8 cellular contexts compared by ENCODE assay signal in the genomic region with DNA sequence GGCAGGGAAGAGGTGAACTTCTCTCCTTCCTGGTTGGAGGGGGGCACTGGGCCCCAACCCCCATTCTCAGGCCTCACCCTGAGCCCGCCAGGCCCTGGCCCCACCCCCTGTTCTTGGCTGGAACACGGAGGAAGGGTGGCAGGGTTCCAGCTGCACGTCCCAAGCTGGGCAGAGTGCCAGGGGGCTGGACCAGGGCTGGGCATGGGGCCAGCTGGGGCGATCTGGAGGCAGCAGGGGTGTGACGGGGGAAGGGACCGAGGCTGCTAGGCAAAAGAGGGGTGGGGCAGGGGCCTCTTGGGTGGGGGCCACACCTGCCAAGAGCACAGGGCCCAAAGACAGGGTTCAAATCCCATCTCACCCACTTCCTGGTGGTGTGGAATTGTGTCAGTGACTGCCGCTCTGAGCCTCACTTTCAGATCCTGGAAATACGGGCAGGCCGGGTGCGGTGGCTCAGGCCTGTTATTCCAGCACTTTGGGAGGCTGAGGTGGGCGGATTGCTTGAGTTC. TPM values are rescaled to one million over a fixed set of nuclear protein-coding genes. Genes with fewer than 3 reads are reported as not detected.
A peak's percentile ranks its signal among the peaks of the same experiment; 100 is the strongest.
DNase-seq lines count a peak whose midpoint lies in the region; ATAC-seq, FAIRE-seq and TF ChIP-seq lines count a peak whose summit lies in the region.

No MANE protein-coding gene starts in this region.

- intact Hi-C loops in breast epithelium (cut with DNase I; ENCODE audit: low total_unique reads): no loop called here

- peak overlapping the region; percentile 48 to 61 (median 55) for H3K4me3 ChIP-seq in breast epithelium
- H3K4me3 ChIP-seq in keratinocyte (ENCODE audit: control insufficient read depth in 2 of 3, extremely low read depth in 1 of 3, insufficient read depth in 2 of 3, low read depth in 1 of 3, low read length in 3 of 3): no peak overlapping the region
- H3K4me3 ChIP-seq in subcutaneous abdominal adipose tissue (ENCODE audit: low read depth in 1 of 5, low read length in 5 of 5): peak overlapping the region; percentile 61 to 82 (median 70)

- H3K4me1 ChIP-seq in breast epithelium (peaks cover 7 to 36% of the 10 kb centered on the region in 2 donors), keratinocyte (ENCODE audit: control insufficient read depth, extremely low read depth, insufficient read depth, low read length) (peaks cover 8% of the 10 kb centered on the region), subcutaneous abdominal adipose tissue (ENCODE audit: control insufficient read depth in 5 of 5, insufficient read depth in 5 of 5, low read length in 5 of 5) (peaks cover 6 to 46% (median 44%) of the 10 kb centered on the region in 5 donors)

- H3K36me3 ChIP-seq in breast epithelium (no peaks in the 10 kb centered on the region), keratinocyte (ENCODE audit: control insufficient read depth in 2 of 2, extremely low read depth in 1 of 2, insufficient read depth in 2 of 2, low read length in 2 of 2) (no peaks in the 10 kb centered on the region), subcutaneous abdominal adipose tissue (ENCODE audit: control insufficient read depth in 5 of 5, insufficient read depth in 5 of 5, low read length in 5 of 5) (peaks cover 0 to 5% (median 0%) of the 10 kb centered on the region in 5 donors)

- H3K79me2 ChIP-seq in keratinocyte (ENCODE audit: control insufficient read depth, insufficient read depth, low read length): no peaks in the 10 kb centered on the region

- peak; percentile 77 for FAIRE-seq in keratinocyte (lab: Jason Lieb, UNC)

- H2AFZ ChIP-seq in keratinocyte (ENCODE audit: control insufficient read depth, low read length): no peak overlapping the region

- no peak overlapping the region for H3K9ac ChIP-seq in keratinocyte (ENCODE audit: control insufficient read depth, extremely low read depth, insufficient read depth, low read length)
- H3K9ac ChIP-seq in subcutaneous abdominal adipose tissue (ENCODE audit: low read length in 5 of 5): peak overlapping the region in 2 of 5 donors; percentile 30 to 76

- ATAC-seq in GM21367 (IDR thresholded peaks at IDR 0.05; ENCODE audit: unreplicated experiment): no peak
- ATAC-seq in GM18502 (IDR thresholded peaks at IDR 0.05; ENCODE audit: poor library complexity, unreplicated experiment): no peak
- ATAC-seq in GM21381 (IDR thresholded peaks at IDR 0.05; ENCODE audit: unreplicated experiment): no peak

- H3K27me3 ChIP-seq in breast epithelium (no peaks in the 10 kb centered on the region), keratinocyte (ENCODE audit: control insufficient read depth, extremely low read depth, insufficient read depth, low read length) (peaks cover 19% of the 10 kb centered on the region), subcutaneous abdominal adipose tissue (ENCODE audit: control insufficient read depth in 5 of 5, insufficient read depth in 4 of 5, low read length in 5 of 5) (peaks cover 0 to 7% (median 5%) of the 10 kb centered on the region in 5 donors)

- H3K9me3 ChIP-seq in breast epithelium (no peaks in the 10 kb centered on the region), keratinocyte (ENCODE audit: control insufficient read depth, low read depth, low read length) (no peaks in the 10 kb centered on the region), subcutaneous abdominal adipose tissue (ENCODE audit: control insufficient read depth in 5 of 5, low read length in 5 of 5) (peaks cover 0 to 4% (median 0%) of the 10 kb centered on the region in 5 donors)

- peak; percentile 88 for DNase-seq in GM03348 (ENCODE audit: low spot score)
- DNase-seq in NCI-H226: peak; percentile 68
- peak; percentile 91 to 99 for DNase-seq in breast epithelium (ENCODE audit: low spot score in 2 of 2)
- peak; percentile 25 for DNase-seq in keratinocyte (ENCODE audit: low read depth, low spot score)

- H3K9me1 ChIP-seq in keratinocyte (ENCODE audit: control insufficient read depth, extremely low read depth, insufficient read depth, low read length): no peaks in the 10 kb centered on the region

- H3K27ac ChIP-seq in breast epithelium (peak overlapping the region; percentile 59 to 74), keratinocyte (ENCODE audit: control insufficient read depth, insufficient read depth, low read length) (no peak overlapping the region), subcutaneous abdominal adipose tissue (ENCODE audit: low read depth, low read length) (peak overlapping the region; percentile 89)

- peak overlapping the region; percentile 28 for H3K4me2 ChIP-seq in keratinocyte (ENCODE audit: control insufficient read depth, extremely low read depth, insufficient read depth, low read depth, low read length)

- no peak for TF ChIP-seq POLR2A in breast epithelium (IDR thresholded peaks at IDR 0.05)

- TF ChIP-seq CTCF in breast epithelium (IDR thresholded peaks at IDR 0.05) (no peak), keratinocyte (optimal IDR thresholded peaks at IDR 0.05 in 1 of 3, IDR thresholded peaks at IDR 0.05 in 1 of 3, conservative IDR thresholded peaks at IDR 0.05 in 1 of 3; ENCODE audit: extremely low read depth in 1 of 3, insufficient read depth in 2 of 3, low read length in 3 of 3) (no peak)

- dilution Hi-C loops in keratinocyte (cut with MboI; ENCODE audit: extremely low pct_ligation_motif_present, low sequenced_read_pairs): no loop called here

- H4K20me1 ChIP-seq in keratinocyte (ENCODE audit: control insufficient read depth, extremely low read depth, insufficient read depth, low read length): no peaks in the 10 kb centered on the region

RNA-seq across cellular contexts. Expression of a gene that starts 2.2 kb away (rescaled TPM):
- 100 to 1,000 TPM in 1 of 3 donors, 10 to 100 TPM in 2; 10.4 to 111 (median 20.6) TPM for total RNA-seq in breast epithelium
- 0.01 TPM in 1 of 3 replicates, not detected in the others for polyA plus RNA-seq in keratinocyte
- polyA plus RNA-seq in keratinocyte (2011; ENCODE audit: low read depth): not detected
- polyA plus RNA-seq in keratinocyte (2011; cell fraction: cytosol; rRNA removed): not detected in 2 replicates
- polyA plus RNA-seq in keratinocyte (2011; cell fraction: nucleus; rRNA removed): not detected in 2 replicates
- polyA plus RNA-seq in keratinocyte (2012; ENCODE audit: low replicate concordance): not detected in 2 replicates
- not detected in 3 replicates for polyA minus RNA-seq in keratinocyte
- polyA minus RNA-seq in keratinocyte (2011; cell fraction: cytosol; rRNA and poly(A)+ RNA removed): not detected
- not detected in 2 replicates for polyA minus RNA-seq in keratinocyte (2011; cell fraction: nucleus; rRNA and poly(A)+ RNA removed)

RNA-seq across cellular contexts. Expression of a gene that starts 47.8 kb away (rescaled TPM):
- total RNA-seq in breast epithelium: 10 to 100 TPM; 41.3 to 72.4 (median 58.7) TPM
- polyA plus RNA-seq in keratinocyte: 89.2 to 106 TPM (median 97.5 TPM) in 3 replicates
- polyA plus RNA-seq in keratinocyte (2011; ENCODE audit: low read depth): 20.2 TPM
- 76.7 and 83.1 TPM in 2 replicates for polyA plus RNA-seq in keratinocyte (2011; cell fraction: cytosol; rRNA removed)
- 142 and 156 TPM in 2 replicates for polyA plus RNA-seq in keratinocyte (2011; cell fraction: nucleus; rRNA removed)
- polyA plus RNA-seq in keratinocyte (2012; ENCODE audit: low replicate concordance): 31.9 and 57.9 TPM in 2 replicates
- polyA minus RNA-seq in keratinocyte: 82.3 to 116 TPM (median 108 TPM) in 3 replicates
- polyA minus RNA-seq in keratinocyte (2011; cell fraction: cytosol; rRNA and poly(A)+ RNA removed): 57.7 TPM
- 65.5 and 83.8 TPM in 2 replicates for polyA minus RNA-seq in keratinocyte (2011; cell fraction: nucleus; rRNA and poly(A)+ RNA removed)

Comparison
In these comparisons a context has a peak if more than half of its experiments do, and no peak if none do; other contexts are left out.
1. DNase-seq: peak in every context shown above with its lines; median percentile 95 in breast epithelium; 88 in GM03348; 68 in NCI-H226; 25 in keratinocyte.
2. H3K4me3 ChIP-seq: peak in breast epithelium (3 of 3) and subcutaneous abdominal adipose tissue (5 of 5); none in keratinocyte (0 of 3).